8 cellular contexts compared by ENCODE assay signal in the genomic region with DNA sequence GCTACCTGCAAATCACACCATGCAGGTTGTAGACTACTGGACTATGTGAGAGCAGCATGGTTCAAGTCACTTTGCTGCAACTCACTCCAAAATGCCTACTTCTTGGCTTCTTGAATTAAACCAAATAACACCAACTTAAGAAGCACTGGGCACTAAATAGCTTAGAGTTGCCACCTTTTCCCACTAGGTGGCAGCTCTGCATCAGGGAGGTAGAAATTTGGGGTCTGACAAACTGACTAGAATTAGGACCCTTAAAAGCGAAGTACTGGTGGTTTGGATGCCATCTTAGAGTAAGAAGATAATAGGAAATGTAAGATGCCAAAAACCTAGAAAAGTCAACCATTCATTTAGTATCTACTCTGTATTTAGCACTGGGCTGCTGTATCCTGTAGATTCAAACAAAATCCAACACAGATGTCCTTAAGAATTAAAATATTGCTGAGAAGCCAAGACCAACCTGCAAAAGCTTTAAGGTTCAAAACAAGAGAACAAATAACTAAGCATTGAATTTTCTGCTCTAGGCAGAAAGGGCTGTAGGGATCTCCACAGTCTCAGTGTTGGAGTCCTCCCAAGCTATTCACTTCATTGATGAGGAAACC.
DNase-seq lines count a peak whose midpoint lies in the region; ATAC-seq and TF ChIP-seq lines count a peak whose summit lies in the region.

No MANE protein-coding gene starts in this region.

- peak; percentile 11 for DNase-seq in HT-29 (ENCODE audit: low spot score)
- DNase-seq in mesothelial cell of epicardium (ENCODE audit: low spot score in 2 of 2, unreplicated experiment in 2 of 2): no peak
- DNase-seq in immature natural killer cell: no peak
- DNase-seq in coronary artery (ENCODE audit: low spot score): no peak
- DNase-seq in SKM-1 (lab: John Stamatoyannopoulos, UW; ENCODE audit: unreplicated experiment): no peak

- H3K4me3 Mint-ChIP-seq in brain (no peak overlapping the region), mesothelial cell of epicardium (no peak overlapping the region), immature natural killer cell (no peak overlapping the region)

- H4K20me1 ChIP-seq in DOHH2 (ENCODE audit: control insufficient read depth, insufficient read depth, low read depth, low read length): no peaks in the 10 kb centered on the region

- no peaks in the 10 kb centered on the region for H3F3A ChIP-seq in DOHH2 (ENCODE audit: control insufficient read depth, insufficient read depth)

- peaks cover 4% of the 10 kb centered on the region for H3K27me3 Mint-ChIP-seq in brain
- peaks cover 18% of the 10 kb centered on the region for H3K27me3 Mint-ChIP-seq in mesothelial cell of epicardium (ENCODE audit: low read depth)
- peaks cover 0 to 2% (median 0%) of the 10 kb centered on the region in 3 donors for H3K27me3 Mint-ChIP-seq in immature natural killer cell (ENCODE audit: low read depth in 3 of 3)

- H3K4me1 Mint-ChIP-seq in brain (peaks cover 11% of the 10 kb centered on the region), mesothelial cell of epicardium (peaks cover 26% of the 10 kb centered on the region), immature natural killer cell (no peaks in the 10 kb centered on the region)

- TF ChIP-seq CTCF in DOHH2 (IDR thresholded peaks at IDR 0.05; ENCODE audit: low read depth, low read length, poor library complexity, severe bottlenecking) (peak; percentile 76), brain (conservative IDR thresholded peaks at IDR 0.05) (peak; percentile 61 to 79), mesothelial cell of epicardium (IDR thresholded peaks at IDR 0.05; ENCODE audit: unreplicated experiment) (peak; percentile 42), coronary artery (IDR thresholded peaks at IDR 0.05) (no peak)

- H3K4me1 ChIP-seq in DOHH2 (ENCODE audit: control insufficient read depth, low read length): no peaks in the 10 kb centered on the region

- no peaks in the 10 kb centered on the region for H3K9me3 ChIP-seq in DOHH2 (ENCODE audit: control insufficient read depth, insufficient read depth, low read length)

- H3K36me3 Mint-ChIP-seq in brain (no peaks in the 10 kb centered on the region), mesothelial cell of epicardium (peaks cover 3% of the 10 kb centered on the region), immature natural killer cell (no peaks in the 10 kb centered on the region)

- H3K4me3 ChIP-seq in DOHH2 (ENCODE audit: low read length) (no peak overlapping the region), coronary artery (no peak overlapping the region)

- no peak overlapping the region for H3K4me2 ChIP-seq in DOHH2 (ENCODE audit: low read length)

- H3K27ac Mint-ChIP-seq in brain (peak overlapping the region in 1 of 5 experiments; percentile 42), mesothelial cell of epicardium (no peak overlapping the region), immature natural killer cell (no peak overlapping the region)

- H3K9me2 ChIP-seq in DOHH2 (replicated peaks; ENCODE audit: control insufficient read depth, low read length): no peaks in the 10 kb centered on the region

- H3K79me2 ChIP-seq in DOHH2 (ENCODE audit: control insufficient read depth, low read length): no peaks in the 10 kb centered on the region

- H3K9me3 Mint-ChIP-seq in brain: peaks cover 0 to 5% (median 3%) of the 10 kb centered on the region in 5 experiments
- H3K9me3 Mint-ChIP-seq in mesothelial cell of epicardium: peaks cover 3% of the 10 kb centered on the region
- H3K9me3 Mint-ChIP-seq in immature natural killer cell: peaks cover 0 to 16% (median 6%) of the 10 kb centered on the region in 6 donors

- peaks cover 19% of the 10 kb centered on the region for H3K27me3 ChIP-seq in DOHH2 (ENCODE audit: control insufficient read depth, low read length)

- no peaks in the 10 kb centered on the region for H3K36me3 ChIP-seq in DOHH2 (ENCODE audit: control insufficient read depth, low read length)

- H3K27ac ChIP-seq in DOHH2 (ENCODE audit: low read depth, low read length) (no peak overlapping the region), coronary artery (no peak overlapping the region)

- no peak for ATAC-seq in GM18858 (IDR thresholded peaks at IDR 0.05; ENCODE audit: unreplicated experiment)
